In genomic region chr1:58524353-58524945, GRCh38 we compare ENCODE assay signal across 15 cellular contexts. TPM values are rescaled to one million over a fixed set of nuclear protein-coding genes. Genes with fewer than 3 reads are reported as not detected.
DNase-seq lines count a peak whose midpoint lies in the region; ATAC-seq and TF ChIP-seq lines count a peak whose summit lies in the region.
"Had no signal": no experiment of that assay in that cellular context is flagged by ENCODE, and none has a peak within 500 bp of the region (broad histone marks: within the 10 kb centered on the region; RNA-seq: fewer than 3 reads in every experiment).

No MANE protein-coding gene starts in this region.

- TF ChIP-seq CTCF in AG04450 (IDR thresholded peaks at IDR 0.05; ENCODE audit: low read depth, low read length) (no peak), choroid plexus epithelial cell (conservative IDR thresholded peaks at IDR 0.05; ENCODE audit: low read depth, low read length) (no peak)

- ATAC-seq in GM21447 (IDR thresholded peaks at IDR 0.05; ENCODE audit: unreplicated experiment) = no peak
- ATAC-seq: right lobe of liver, upper lobe of right lung had no signal

- DNase-seq in AG04450 (ENCODE audit: low read depth, low spot score) (peak; percentile 72), GF-D8 (lab: John Stamatoyannopoulos, UW) (peak; percentile 95), NOMO-1 treated with dmso at 0.1 percent for 144 hours (lab: John Stamatoyannopoulos, UW; ENCODE audit: unreplicated experiment) (peak; percentile 7), choroid plexus epithelial cell (ENCODE audit: low read depth) (peak; percentile 53), KG1 (lab: John Stamatoyannopoulos, UW) (no peak), activated gamma-delta T cell treated with Interleukin-2 at 50 U/mL for 16 hours (no peak), GM19240 (ENCODE audit: insufficient read length, low spot score) (no peak)
- DNase-seq: COR-L47, NCI-H1436 treated with DMSO at 0.1 percent for 48 hours, NCI-H2171 treated with DMSO at 0.1 percent for 48 hours, right lobe of liver, upper lobe of right lung had no signal

- POLR2A ChIA-PET in AG04450 (lab: Yijun Ruan, JAX) = no interaction called here

- no peaks in the 10 kb centered on the region for H3K27me3 ChIP-seq in AG04450 (ENCODE audit: control insufficient read depth, insufficient read depth, low read length)
- H3K27me3 ChIP-seq: right lobe of liver, upper lobe of right lung had no signal

- no peaks in the 10 kb centered on the region for H3K9me3 ChIP-seq in AG04450 (ENCODE audit: control insufficient read depth, insufficient read depth, low read length)
- H3K9me3 ChIP-seq: right lobe of liver, upper lobe of right lung had no signal

- H3K27ac ChIP-seq in AG04450 (ENCODE audit: low read depth, low read length) = no peak overlapping the region
- H3K27ac ChIP-seq: right lobe of liver, upper lobe of right lung, VCaP had no signal

- CTCF ChIA-PET in AG04450 (lab: Charles Lee) = interaction anchor here (1.2 to 15.1 kb wide), 4 partner anchors 9 to 1422 kb away, joined by 3 to 492 read pairs (median 62); partner anchors contain the start of gene OMA1

- H3K4me3 ChIP-seq in AG04450 (ENCODE audit: low read depth, low read length) (no peak overlapping the region), choroid plexus epithelial cell (ENCODE audit: low read depth, low read length) (no peak overlapping the region)
- H3K4me3 ChIP-seq: lung, right lobe of liver, upper lobe of right lung had no signal

RNA-seq across cellular contexts. Expression of gene OMA1, which starts 22.1 kb away (rescaled TPM):
- 12.1 and 17.3 TPM in 2 replicates for polyA plus RNA-seq in AG04450 (2011; rRNA removed)
- polyA minus RNA-seq in AG04450 (2011; rRNA and poly(A)+ RNA removed) = 8.1 and 8.9 TPM in 2 replicates

RNA-seq across cellular contexts. Expression of gene TACSTD2, which starts 52.6 kb away (rescaled TPM):
- 0.07 TPM in 2 replicates for polyA plus RNA-seq in AG04450 (2011; rRNA removed)
- polyA minus RNA-seq in AG04450 (2011; rRNA and poly(A)+ RNA removed) = not detected in 2 replicates

Comparison
In these comparisons a context has a peak if more than half of its experiments do, and no peak if none do; other contexts are left out.
1. DNase-seq: peak in AG04450 (single experiment), GF-D8 (single experiment), NOMO-1 treated with dmso at 0.1 percent for 144 hours (single experiment) and choroid plexus epithelial cell (single experiment); none in KG1 (single experiment), activated gamma-delta T cell treated with Interleukin-2 at 50 U/mL for 16 hours (single experiment) and GM19240 (single experiment).